Comparison of ENCODE assay signal across 8 cellular contexts in the genomic region with DNA sequence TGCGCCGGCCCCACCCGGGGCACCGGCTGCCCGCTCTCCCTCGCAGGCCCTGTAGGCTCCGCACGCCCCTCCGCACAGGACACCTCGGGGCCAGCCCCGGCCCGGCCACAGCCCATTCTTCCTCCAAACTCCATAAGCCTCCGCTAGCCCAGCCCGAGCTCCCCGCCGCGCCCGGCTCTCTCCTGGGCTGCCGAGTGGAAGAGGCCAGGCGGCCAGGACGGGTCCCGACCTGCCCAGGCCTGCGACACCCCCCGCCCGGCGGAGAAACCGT. TPM values are rescaled to one million over a fixed set of nuclear protein-coding genes. Genes with fewer than 3 reads are reported as not detected.
A peak's percentile ranks its signal among the peaks of the same experiment; 100 is the strongest.
DNase-seq lines count a peak whose midpoint lies in the region; TF ChIP-seq lines count a peak whose summit lies in the region.

No MANE protein-coding gene starts in this region.

- H4K20me1 ChIP-seq in Karpas-422 (ENCODE audit: insufficient read depth, low read depth, low read length), result peaks cover 14% of the 10 kb centered on the region

- H3K4me1 ChIP-seq in Karpas-422 (ENCODE audit: low read length) (peaks cover 35% of the 10 kb centered on the region), neutrophil (ENCODE audit: control insufficient read depth in 1 of 2, insufficient read depth in 1 of 2, low read depth in 1 of 2, low read length in 1 of 2) (peaks cover 49 to 53% of the 10 kb centered on the region in 2 experiments)

- peak overlapping the region; percentile 82; the same call in 1 of the 2 replicates for H2AFZ ChIP-seq in Karpas-422 (ENCODE audit: low read length)

- H3K9ac ChIP-seq in Karpas-422 (ENCODE audit: low read length), result peak overlapping the region; percentile 97

- H3K36me3 ChIP-seq in H7 (replicated peaks; ENCODE audit: control insufficient read depth, insufficient read depth, low read length), result no peaks in the 10 kb centered on the region
- H3K36me3 ChIP-seq in Karpas-422 (ENCODE audit: insufficient read depth, low read length), result 0 out of 2 replicates have a peak, but pooled peaks cover 4% of the 10 kb centered on the region
- no peaks in the 10 kb centered on the region for H3K36me3 ChIP-seq in neutrophil

- no peak for TF ChIP-seq CTCF in fibroblast of villous mesenchyme (IDR thresholded peaks at IDR 0.05; ENCODE audit: insufficient read depth, low read depth, low read length)
- no peak for TF ChIP-seq CTCF in neutrophil (IDR thresholded peaks at IDR 0.05)

- peak overlapping the region; percentile 90 for H3K27ac ChIP-seq in Karpas-422 (ENCODE audit: low read length)
- H3K27ac ChIP-seq in neutrophil, result peak overlapping the region; percentile 90

- H3K9me2 ChIP-seq in Karpas-422 (replicated peaks; ENCODE audit: insufficient read depth, low read length), result no peaks in the 10 kb centered on the region

- no peaks in the 10 kb centered on the region for H3K27me3 ChIP-seq in H7 (ENCODE audit: control insufficient read depth, insufficient read depth, low read length)
- H3K27me3 ChIP-seq in Karpas-422 (ENCODE audit: low read length), result no peaks in the 10 kb centered on the region
- no peaks in the 10 kb centered on the region for H3K27me3 ChIP-seq in neutrophil

- H3K9me3 ChIP-seq in Karpas-422 (ENCODE audit: low read length) (no peaks in the 10 kb centered on the region), neutrophil (no peaks in the 10 kb centered on the region)

- peaks cover 96% of the 10 kb centered on the region for H3K79me2 ChIP-seq in Karpas-422 (ENCODE audit: low read length)

- H3K4me2 ChIP-seq in Karpas-422 (ENCODE audit: low read depth, low read length, poor library complexity, severe bottlenecking), result peak overlapping the region; percentile 94

- DNase-seq in DMS53 (lab: John Stamatoyannopoulos, UW) (peak; percentile 70), DMS53 treated with DMSO at 0.1 percent for 48 hours (lab: John Stamatoyannopoulos, UW; ENCODE audit: unreplicated experiment) (no peak), H7 (peak; percentile 84), Karpas-422 (no peak), activated T-cell treated with anti-CD3 and anti-CD28 coated beads for 48 hours (ENCODE audit: low read depth) (peak; percentile 36), fibroblast of villous mesenchyme (ENCODE audit: low read depth) (peak; percentile 44), NCI-H128 (lab: John Stamatoyannopoulos, UW; ENCODE audit: unreplicated experiment) (no peak)

- peak overlapping the region; percentile 86 for H3K4me3 ChIP-seq in H7 (ENCODE audit: insufficient read depth, low read depth, low read length)
- H3K4me3 ChIP-seq in Karpas-422 (ENCODE audit: low read length), result peak overlapping the region; percentile 89
- peak overlapping the region; percentile 94 for H3K4me3 ChIP-seq in fibroblast of villous mesenchyme (ENCODE audit: low read depth, low read length)
- H3K4me3 ChIP-seq in neutrophil (ENCODE audit: low read depth in 1 of 2, low read length in 1 of 2), result peak overlapping the region; percentile 77 to 95

RNA-seq across cellular contexts. Expression of a gene that starts 0.4 kb away (rescaled TPM):
- total RNA-seq in H7 (2014; rRNA removed; shearing (Covaris generic)), result 45.8 and 67.7 TPM in 2 replicates
- total RNA-seq in Karpas-422 (2014; rRNA removed; shearing (Covaris generic); ENCODE audit: low replicate concordance), result 95.2 and 127 TPM in 2 replicates
- 82.1 and 83.3 TPM in 2 replicates for total RNA-seq in fibroblast of villous mesenchyme

RNA-seq across cellular contexts. Expression of a gene that starts 2.1 kb away (rescaled TPM):
- 30.7 and 53.8 TPM in 2 replicates for total RNA-seq in H7 (2014; rRNA removed; shearing (Covaris generic))
- 43.4 and 48.2 TPM in 2 replicates for total RNA-seq in Karpas-422 (2014; rRNA removed; shearing (Covaris generic); ENCODE audit: low replicate concordance)
- 14.7 and 19.6 TPM in 2 replicates for total RNA-seq in fibroblast of villous mesenchyme

Comparison
In these comparisons a context has a peak if more than half of its experiments do, and no peak if none do; other contexts are left out.
1. DNase-seq: peak in DMS53 (single experiment), H7 (single experiment), activated T-cell treated with anti-CD3 and anti-CD28 coated beads for 48 hours (single experiment) and fibroblast of villous mesenchyme (single experiment); none in DMS53 treated with DMSO at 0.1 percent for 48 hours (single experiment), Karpas-422 (single experiment) and NCI-H128 (single experiment).
2. Peak in every context shown above with its lines, with median percentiles within 50 percentile points of each other: H3K4me3 ChIP-seq.